Comparison of ENCODE assay signal across 8 cellular contexts in genomic region chr12:47904647-47905312, GRCh38. TPM values are rescaled to one million over a fixed set of nuclear protein-coding genes. Genes with fewer than 3 reads are reported as not detected.
DNase-seq lines count a peak whose midpoint lies in the region; ATAC-seq and TF ChIP-seq lines count a peak whose summit lies in the region.

TSS of gene VDR (minus strand) at chr12:47904994. CDS start at chr12:47879113, 25,881 bp downstream.

- 1% methylated on average over 44 to 48 of the region's 48 CpGs for WGBS in ectodermal cell, 2 experiments
- 1% methylated on average over 46 to 48 of the region's 48 CpGs for WGBS in lung, 2 donors

- peak; percentile 47 for TF ChIP-seq CTCF in AG10803 (conservative IDR thresholded peaks at IDR 0.05; ENCODE audit: low read length)
- TF ChIP-seq CTCF in lung (IDR thresholded peaks at IDR 0.05; ENCODE audit: control extremely low read depth, extremely low read depth) = no peak

- no peak within 1 kb of the TSS for H3K27ac ChIP-seq in ectodermal cell (ENCODE audit: insufficient read depth, low read depth, low read length, poor library complexity, severe bottlenecking)
- peak within 1 kb of the TSS in 1 of 2 donors; percentile 80 for H3K27ac ChIP-seq in lung (ENCODE audit: low read depth in 1 of 2, low read length in 1 of 2)

- H3K27me3 ChIP-seq in ectodermal cell (ENCODE audit: control insufficient read depth, insufficient read depth, low read length, poor library complexity, severe bottlenecking) (peaks cover 85% of the 10 kb centered on the region), lung (ENCODE audit: control insufficient read depth, insufficient read depth) (no peaks in the 10 kb centered on the region)

- peaks cover 3% of the 10 kb centered on the region for H3K4me1 ChIP-seq in ectodermal cell (ENCODE audit: control insufficient read depth, insufficient read depth, low read length)
- H3K4me1 ChIP-seq in lung (ENCODE audit: control insufficient read depth in 2 of 2, insufficient read depth in 2 of 2, low read length in 2 of 2) = peaks cover 0 to 35% of the 10 kb centered on the region in 2 donors

- no peaks in the 10 kb centered on the region for H3K9me3 ChIP-seq in ectodermal cell (ENCODE audit: control insufficient read depth, low read length)
- no peaks in the 10 kb centered on the region for H3K9me3 ChIP-seq in lung (ENCODE audit: control insufficient read depth in 2 of 2, insufficient read depth in 1 of 2, low read length in 1 of 2)

- H3K36me3 ChIP-seq in ectodermal cell (ENCODE audit: control insufficient read depth, insufficient read depth, low read length) = no peaks in the 10 kb centered on the region
- H3K36me3 ChIP-seq in lung (ENCODE audit: control insufficient read depth in 2 of 2, insufficient read depth in 2 of 2, low read length in 2 of 2) = no peaks in the 10 kb centered on the region

- H3K4me3 ChIP-seq in AG10803 (ENCODE audit: low read length) = peak within 1 kb of the TSS; percentile 92
- peak within 1 kb of the TSS; percentile 41 for H3K4me3 ChIP-seq in ectodermal cell (ENCODE audit: insufficient read depth, low read depth, low read length)
- peak within 1 kb of the TSS; percentile 30 for H3K4me3 ChIP-seq in lung

- ATAC-seq in GM19043 (IDR thresholded peaks at IDR 0.05; ENCODE audit: low read depth, unreplicated experiment) = peak; percentile 60
- peak; percentile 68 for ATAC-seq in HG03439 (IDR thresholded peaks at IDR 0.05; ENCODE audit: unreplicated experiment)
- peak; percentile 65 for ATAC-seq in lung (ENCODE audit: insufficient read depth, low FRiP score)

- peak; percentile 75 for DNase-seq in AG10803 (ENCODE audit: low read depth)
- DNase-seq in NCI-H69 (lab: John Stamatoyannopoulos, UW) = peak; percentile 91
- DNase-seq in activated CD4-positive, alpha-beta T cell treated with anti-CD3 and anti-CD28 coated beads, Interleukin-2, amount 50 U/mL, for 4 hours = peak; percentile 58 to 60
- peak; percentile 78 for DNase-seq in lung (ENCODE audit: low spot score)
- DNase-seq in stimulated activated CD4-positive, alpha-beta T cell treated with anti-CD3 and anti-CD28 coated beads, TNF-alpha, amount 100 ng/mL, for 48 hours (ENCODE audit: low read depth in 3 of 3) = peak; percentile 48 to 71 (median 68)

RNA-seq across cellular contexts. Expression of gene VDR, which starts in this region (rescaled TPM):
- not detected for polyA plus RNA-seq in ectodermal cell (2013, experiment 1 of 4)
- polyA plus RNA-seq in ectodermal cell (2013, experiment 2 of 4) = 0.04 TPM
- not detected for polyA plus RNA-seq in ectodermal cell (2013, experiment 3 of 4)
- polyA plus RNA-seq in ectodermal cell (2013, experiment 4 of 4) = not detected
- 10 to 100 TPM in 1 of 2 donors, 1 to 10 TPM in 1; 4.4 to 27.4 TPM for total RNA-seq in lung
- 10 to 100 TPM in 1 of 2 donors, 1 to 10 TPM in 1; 9.1 to 19.5 TPM for polyA plus RNA-seq in lung

Comparison
In these comparisons a context has a peak if more than half of its experiments do, and no peak if none do; other contexts are left out.
1. H3K4me3 ChIP-seq: peak in every context shown above with its lines; median percentile 92 in AG10803; 41 in ectodermal cell; 30 in lung.